Comparison of ENCODE assay signal across 12 cellular contexts in the genomic region with DNA sequence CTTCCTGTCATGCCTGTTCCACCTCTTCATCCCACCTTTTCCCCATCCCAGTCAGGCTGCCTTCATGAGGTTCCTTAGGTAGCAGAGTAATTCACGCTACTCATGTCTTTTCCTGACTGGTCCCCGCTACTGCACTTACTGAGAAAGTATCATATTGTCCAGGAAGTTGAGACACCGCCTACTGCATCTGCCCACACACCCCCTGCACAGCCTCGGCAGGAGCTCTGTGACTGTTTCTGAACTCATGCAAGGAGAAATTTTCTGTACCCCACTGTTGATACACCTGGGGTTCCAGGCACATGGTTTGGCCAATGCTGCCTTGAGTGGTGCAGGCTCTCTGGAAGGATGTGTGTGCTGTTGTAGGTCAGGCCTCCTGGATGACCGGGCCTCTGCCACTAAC. TPM values are rescaled to one million over a fixed set of nuclear protein-coding genes. Genes with fewer than 3 reads are reported as not detected.
DNase-seq lines count a peak whose midpoint lies in the region; ATAC-seq, FAIRE-seq and TF ChIP-seq lines count a peak whose summit lies in the region.
"Had no signal": no experiment of that assay in that cellular context is flagged by ENCODE, and none has a peak within 500 bp of the region (broad histone marks: within the 10 kb centered on the region; RNA-seq: fewer than 3 reads in every experiment).

No MANE protein-coding gene starts in this region.

- H3K4me1 ChIP-seq in CD8-positive, alpha-beta T cell (ENCODE audit: insufficient read depth, low read length), result peaks cover 53% of the 10 kb centered on the region
- H3K4me1 ChIP-seq in tibial nerve, result no peaks in the 10 kb centered on the region

- H3K36me3 Mint-ChIP-seq in CD8-positive, alpha-beta T cell, result peaks cover 33% of the 10 kb centered on the region
- peaks cover 42% of the 10 kb centered on the region for H3K36me3 Mint-ChIP-seq in T-helper 2 cell treated with Interferon-gamma antibody and Interleukin-4, amounts not matched to agents 5 μg/mL and 100 μg/mL, for 36 hours (ENCODE audit: low read depth)
- H3K36me3 Mint-ChIP-seq in activated naive CD4-positive, alpha-beta T cell treated with anti-CD3 and anti-CD28 coated beads for 36 hours (ENCODE audit: low read depth), result peaks cover 21% of the 10 kb centered on the region

- H3K27ac Mint-ChIP-seq in CD8-positive, alpha-beta T cell, result peak overlapping the region; percentile 92
- H3K27ac Mint-ChIP-seq in T-helper 2 cell treated with Interferon-gamma antibody and Interleukin-4, amounts not matched to agents 5 μg/mL and 100 μg/mL, for 36 hours, result peak overlapping the region; percentile 79
- peak overlapping the region; percentile 97 for H3K27ac Mint-ChIP-seq in activated naive CD4-positive, alpha-beta T cell treated with anti-CD3 and anti-CD28 coated beads for 36 hours

- no peak for FAIRE-seq in D721Med (lab: Jason Lieb, UNC)
- FAIRE-seq: GM18507 had no signal

- TF ChIP-seq EP300 in tibial nerve (IDR thresholded peaks at IDR 0.05), result no peak

- no peak for TF ChIP-seq CTCF in CD8-positive, alpha-beta T cell (IDR thresholded peaks at IDR 0.05)
- TF ChIP-seq CTCF in tibial nerve (IDR thresholded peaks at IDR 0.05) (no peak), D721Med (IDR thresholded peaks at IDR 0.05; ENCODE audit: insufficient read depth, missing control alignments) (no peak)

- H3K9me3 Mint-ChIP-seq in CD8-positive, alpha-beta T cell, result no peaks in the 10 kb centered on the region
- no peaks in the 10 kb centered on the region for H3K9me3 Mint-ChIP-seq in T-helper 2 cell treated with Interferon-gamma antibody and Interleukin-4, amounts not matched to agents 5 μg/mL and 100 μg/mL, for 36 hours
- peaks cover 1% of the 10 kb centered on the region for H3K9me3 Mint-ChIP-seq in activated naive CD4-positive, alpha-beta T cell treated with anti-CD3 and anti-CD28 coated beads for 36 hours

- POLR2A ChIA-PET in CD8-positive, alpha-beta T cell (lab: Charles Lee), result interaction anchor here (1.0 to 2.3 kb wide), 17 partner anchors 11 to 543 kb away, joined by 3 to 10 read pairs (median 4); no protein-coding TSS in a partner anchor

- H3K9me3 ChIP-seq in CD8-positive, alpha-beta T cell (ENCODE audit: low read length), result no peaks in the 10 kb centered on the region
- H3K9me3 ChIP-seq in tibial nerve, result no peaks in the 10 kb centered on the region
- H3K9me3 ChIP-seq: left ventricle myocardium inferior had no signal

- DNase-seq in CD8-positive, alpha-beta T cell, result peak in 4 of 7 experiments; percentile 48 to 70 (median 54)
- DNase-seq in T-helper 2 cell treated with Interferon-gamma antibody and Interleukin-4, amounts not matched to agents 5 μg/mL and 100 μg/mL, for 36 hours (ENCODE audit: low spot score), result peak; percentile 61
- DNase-seq in activated naive CD4-positive, alpha-beta T cell treated with anti-CD3 and anti-CD28 coated beads for 36 hours, result peak; percentile 75
- DNase-seq in stimulated activated CD4-positive, alpha-beta T cell treated with anti-CD3 and anti-CD28 coated beads, Interleukin-15, amount 100 ng/mL, for 24 hours, result peak; percentile 69
- DNase-seq in tibial nerve (ENCODE audit: low spot score in 2 of 2) (no peak), hippocampal formation (lab: John Stamatoyannopoulos, UW) (no peak), D721Med (ENCODE audit: insufficient read length, low spot score) (no peak)
- DNase-seq: AML-193, amniotic stem cell, left ventricle myocardium inferior had no signal

- H3K36me3 ChIP-seq in CD8-positive, alpha-beta T cell (ENCODE audit: insufficient read depth, low read length), result peaks cover under 1% of the 10 kb centered on the region
- peaks cover 0 to 89% (median 2%) of the 10 kb centered on the region in 3 donors for H3K36me3 ChIP-seq in tibial nerve

- H3K4me3 ChIP-seq in CD8-positive, alpha-beta T cell (ENCODE audit: low read depth, low read length), result peak overlapping the region; percentile 7
- no peak overlapping the region for H3K4me3 ChIP-seq in tibial nerve
- H3K4me3 ChIP-seq: left ventricle myocardium inferior had no signal

- TF ChIP-seq POLR2A in tibial nerve (IDR thresholded peaks at IDR 0.05), result no peak

- peak; percentile 63 for ATAC-seq in CD8-positive, alpha-beta T cell
- no peak for ATAC-seq in GM18511 (IDR thresholded peaks at IDR 0.05; ENCODE audit: unreplicated experiment)

- H3K27ac ChIP-seq in CD8-positive, alpha-beta T cell (ENCODE audit: low read depth, low read length), result peak overlapping the region; percentile 55
- H3K27ac ChIP-seq in tibial nerve, result no peak overlapping the region
- H3K27ac ChIP-seq: left ventricle myocardium inferior had no signal

- WGBS in tibial nerve, 2 donors, result 77 to 80% methylated on average over 5 of the region's 5 CpGs

- CTCF ChIA-PET in CD8-positive, alpha-beta T cell (lab: Charles Lee), result interaction anchor here (0.9 to 6.7 kb wide), 25 partner anchors 10 to 554 kb away, joined by 3 to 64 read pairs (median 6); no protein-coding TSS in a partner anchor
- CTCF ChIA-PET in activated naive CD4-positive, alpha-beta T cell treated with anti-CD3 and anti-CD28 coated beads for 36 hours (lab: Charles Lee), result interaction anchor here (0.9 to 5.2 kb wide), 21 partner anchors 10 to 621 kb away, joined by 3 to 56 read pairs (median 7); a partner anchor contains a TSS

- intact Hi-C loops in CD8-positive, alpha-beta T cell (cut with DNase I, micrococcal nuclease), result loop anchor here in 1 of 2 experiments (1.0 kb wide), 2 partner anchors 11 to 40 kb away; a partner anchor contains a TSS
- intact Hi-C loops in activated naive CD4-positive, alpha-beta T cell treated with anti-CD3 and anti-CD28 coated beads for 36 hours (cut with micrococcal nuclease), result no loop called here

- H3K27me3 ChIP-seq in CD8-positive, alpha-beta T cell (ENCODE audit: insufficient read depth, low read length), result no peaks in the 10 kb centered on the region
- no peaks in the 10 kb centered on the region for H3K27me3 ChIP-seq in tibial nerve

- peak overlapping the region; percentile 69 for H3K4me3 Mint-ChIP-seq in CD8-positive, alpha-beta T cell
- peak overlapping the region; percentile 56 for H3K4me3 Mint-ChIP-seq in T-helper 2 cell treated with Interferon-gamma antibody and Interleukin-4, amounts not matched to agents 5 μg/mL and 100 μg/mL, for 36 hours
- peak overlapping the region; percentile 51 for H3K4me3 Mint-ChIP-seq in activated naive CD4-positive, alpha-beta T cell treated with anti-CD3 and anti-CD28 coated beads for 36 hours

- no peaks in the 10 kb centered on the region for H3K27me3 Mint-ChIP-seq in CD8-positive, alpha-beta T cell (ENCODE audit: low read depth)
- H3K27me3 Mint-ChIP-seq in T-helper 2 cell treated with Interferon-gamma antibody and Interleukin-4, amounts not matched to agents 5 μg/mL and 100 μg/mL, for 36 hours (ENCODE audit: low read depth), result no peaks in the 10 kb centered on the region
- H3K27me3 Mint-ChIP-seq in activated naive CD4-positive, alpha-beta T cell treated with anti-CD3 and anti-CD28 coated beads for 36 hours (ENCODE audit: low read depth), result no peaks in the 10 kb centered on the region

- peaks cover 55% of the 10 kb centered on the region for H3K4me1 Mint-ChIP-seq in CD8-positive, alpha-beta T cell (ENCODE audit: low read depth)
- peaks cover 39% of the 10 kb centered on the region for H3K4me1 Mint-ChIP-seq in T-helper 2 cell treated with Interferon-gamma antibody and Interleukin-4, amounts not matched to agents 5 μg/mL and 100 μg/mL, for 36 hours (ENCODE audit: low read depth)
- H3K4me1 Mint-ChIP-seq in activated naive CD4-positive, alpha-beta T cell treated with anti-CD3 and anti-CD28 coated beads for 36 hours (ENCODE audit: low read depth), result peaks cover 61% of the 10 kb centered on the region

RNA-seq across cellular contexts. Expression of a gene that starts 39.6 kb away (rescaled TPM):
- 10 to 100 TPM in 1 of 2 experiments, 1 to 10 TPM in 1; 9.6 to 10.9 TPM for total RNA-seq in CD8-positive, alpha-beta T cell
- total RNA-seq in activated naive CD4-positive, alpha-beta T cell treated with anti-CD3 and anti-CD28 coated beads for 36 hours, result 10 to 100 TPM; 56.1 to 57.6 TPM
- 100 to 1,000 TPM in 1 of 4 donors, 10 to 100 TPM in 3; 42.2 to 107 (median 55.9) TPM for total RNA-seq in tibial nerve

Comparison
In these comparisons a context has a peak if more than half of its experiments do, and no peak if none do; other contexts are left out.
1. DNase-seq: peak in CD8-positive, alpha-beta T cell (4 of 7), T-helper 2 cell treated with Interferon-gamma antibody and Interleukin-4, amounts not matched to agents 5 μg/mL and 100 μg/mL, for 36 hours (single experiment), activated naive CD4-positive, alpha-beta T cell treated with anti-CD3 and anti-CD28 coated beads for 36 hours (single experiment) and stimulated activated CD4-positive, alpha-beta T cell treated with anti-CD3 and anti-CD28 coated beads, Interleukin-15, amount 100 ng/mL, for 24 hours (single experiment); none in tibial nerve (0 of 2), hippocampal formation (0 of 2) and D721Med (single experiment).
2. Peak in every context shown above with its lines, with median percentiles within 50 percentile points of each other: H3K27ac Mint-ChIP-seq and H3K4me3 Mint-ChIP-seq.